Comparison of ENCODE assay signal across 27 cellular contexts in genomic region chr15:74027688-74028087, GRCh38. TPM values are rescaled to one million over a fixed set of nuclear protein-coding genes. Genes with fewer than 3 reads are reported as not detected.
DNase-seq lines count a peak whose midpoint lies in the region; ATAC-seq and TF ChIP-seq lines count a peak whose summit lies in the region.
"Had no signal": no experiment of that assay in that cellular context is flagged by ENCODE, and none has a peak within 500 bp of the region (broad histone marks: within the 10 kb centered on the region; RNA-seq: fewer than 3 reads in every experiment).

No MANE protein-coding gene starts in this region.

- H3K9me3 ChIP-seq in left ventricle myocardium inferior (replicated peaks) (no peaks in the 10 kb centered on the region), heart left ventricle (no peaks in the 10 kb centered on the region)
- H3K9me3 ChIP-seq: BLaER1 treated with 17β-estradiol and CSF1 and Interleukin-3, amounts not matched to agents 10 nM and 100 nM; Peyer's patch had no signal

- DNase-seq in left ventricle myocardium inferior: no peak
- DNase-seq in heart left ventricle: no peak
- DNase-seq in NCI-H2171 (lab: John Stamatoyannopoulos, UW): peak; percentile 21
- DNase-seq in mesenteric fat pad (ENCODE audit: low spot score): peak; percentile 12
- DNase-seq in NOMO-1 treated with DMSO at 0.1 percent for 48 hours (lab: John Stamatoyannopoulos, UW; ENCODE audit: unreplicated experiment): no peak
- DNase-seq: activated CD4-positive, alpha-beta T cell treated with anti-CD3 and anti-CD28 coated beads, Interleukin-2, amount 50 U/mL, for 4 hours; activated CD4-positive, CD25-positive, alpha-beta regulatory T cell; activated CD8-positive, alpha-beta memory T cell treated with anti-CD3 and anti-CD28 coated beads, Interleukin-2, amount 50 U/mL, for 48 hours; brain microvascular endothelial cell; effector memory CD8-positive, alpha-beta T cell; foreskin melanocyte; immature natural killer cell; natural killer cell; NCI-H1436 treated with DMSO at 0.1 percent for 48 hours; NCI-H446; Peyer's patch; retina; SIG-M5; SW 1271 had no signal

- H3K4me1 ChIP-seq in left ventricle myocardium inferior (peaks cover 56% of the 10 kb centered on the region), heart left ventricle (peaks cover 0 to 46% (median 17%) of the 10 kb centered on the region in 12 donors)
- H3K4me1 ChIP-seq: Peyer's patch had no signal

- H3K27me3 ChIP-seq in left ventricle myocardium inferior (ENCODE audit: low read depth): no peaks in the 10 kb centered on the region
- no peaks in the 10 kb centered on the region for H3K27me3 ChIP-seq in heart left ventricle
- H3K27me3 ChIP-seq: BLaER1 treated with 17β-estradiol and CSF1 and Interleukin-3, amounts not matched to agents 10 nM and 100 nM; brain microvascular endothelial cell; hepatocyte; Peyer's patch had no signal

- H3K4me3 ChIP-seq in left ventricle myocardium inferior (no peak overlapping the region), heart left ventricle (no peak overlapping the region)
- H3K4me3 ChIP-seq: BLaER1 treated with 17β-estradiol and CSF1 and Interleukin-3, amounts not matched to agents 10 nM and 100 nM; hepatocyte; Peyer's patch had no signal

- no peak for ATAC-seq in heart left ventricle
- no peak for ATAC-seq in HG02678 (IDR thresholded peaks at IDR 0.05; ENCODE audit: unreplicated experiment)
- no peak for ATAC-seq in GM18907 (IDR thresholded peaks at IDR 0.05; ENCODE audit: unreplicated experiment)
- ATAC-seq: effector memory CD8-positive, alpha-beta T cell; esophagus mucosa; natural killer cell had no signal

- intact Hi-C loops in left ventricle myocardium inferior (cut with micrococcal nuclease): no loop called here
- intact Hi-C loops in heart left ventricle (cut with DNase I): no loop called here

- no peak for TF ChIP-seq CTCF in left ventricle myocardium inferior (IDR thresholded peaks at IDR 0.05; ENCODE audit: borderline replicate concordance)
- TF ChIP-seq CTCF in heart left ventricle (IDR thresholded peaks at IDR 0.05): no peak

- H3K27ac ChIP-seq in left ventricle myocardium inferior (replicated peaks) (peak overlapping the region; percentile 7), heart left ventricle (peak overlapping the region in 2 of 12 donors; percentile 2 to 61)
- H3K27ac ChIP-seq: BLaER1 treated with 17β-estradiol and CSF1 and Interleukin-3, amounts not matched to agents 10 nM and 100 nM; brain microvascular endothelial cell; hepatocyte had no signal

- H3K36me3 ChIP-seq in left ventricle myocardium inferior (peaks cover 65% of the 10 kb centered on the region), heart left ventricle (peaks cover 0 to 99% (median 80%) of the 10 kb centered on the region in 9 donors)

- WGBS in heart left ventricle, 4 donors: 49 to 59% (median 58%) methylated on average over 3 of the region's 3 CpGs

- no peak for TF ChIP-seq POLR2A in heart left ventricle (IDR thresholded peaks at IDR 0.05)

RNA-seq across cellular contexts. Expression of gene PML, which starts 33.2 kb away (rescaled TPM):
- total RNA-seq in left ventricle myocardium inferior (19.1 TPM), heart left ventricle (10 to 100 TPM; 18.4 to 68.7 (median 28.0) TPM), mesenteric fat pad (92.3 TPM)
- 10 to 100 TPM; 17.0 to 20.8 TPM for polyA plus RNA-seq in heart left ventricle

RNA-seq across cellular contexts. Expression of gene STOML1, which starts 35.6 kb away (rescaled TPM):
- total RNA-seq in left ventricle myocardium inferior: 26.1 TPM
- 10 to 100 TPM; 25.0 to 41.1 (median 27.4) TPM for total RNA-seq in heart left ventricle
- polyA plus RNA-seq in heart left ventricle: 10 to 100 TPM; 27.7 to 38.9 TPM
- 18.6 TPM for total RNA-seq in mesenteric fat pad

RNA-seq across cellular contexts. Expression of gene GOLGA6A, which starts 54.7 kb away (rescaled TPM):
- total RNA-seq in left ventricle myocardium inferior (not detected), heart left ventricle (not detected), mesenteric fat pad (not detected)
- polyA plus RNA-seq in heart left ventricle: not detected
- total RNA-seq: hepatocyte, osteoblast, urinary bladder had no signal
- polyA plus RNA-seq: hepatocyte, IgD-negative memory B cell, immature natural killer cell had no signal

Comparison
In these comparisons a context has a peak if more than half of its experiments do, and no peak if none do; other contexts are left out.
1. DNase-seq: peak in NCI-H2171 (single experiment) and mesenteric fat pad (single experiment); none in left ventricle myocardium inferior (single experiment), heart left ventricle (0 of 5) and NOMO-1 treated with DMSO at 0.1 percent for 48 hours (single experiment).